10 cellular contexts compared by ENCODE assay signal in genomic region chr12:114451657-114452056, GRCh38. TPM values are rescaled to one million over a fixed set of nuclear protein-coding genes. Genes with fewer than 3 reads are reported as not detected.
"Had no signal": no experiment of that assay in that cellular context is flagged by ENCODE, and none has a peak within 500 bp of the region (broad histone marks: within the 10 kb centered on the region; RNA-seq: fewer than 3 reads in every experiment).

No MANE protein-coding gene starts in this region.

- H2AFZ ChIP-seq: GM23248 had no signal

- H3K4me3 ChIP-seq: GM23248, HAP-1 had no signal

- DNase-seq: GM23248, H7, IMR-90, KBM-7 had no signal

- ATAC-seq: HCT116 had no signal

- H3K9me3 ChIP-seq: HAP-1 had no signal

- H3K9ac ChIP-seq: GM23248, KMS-11 had no signal

- H3K4me2 ChIP-seq: KMS-11 had no signal

- FAIRE-seq: HTR-8/SVneo had no signal

- H3K36me3 ChIP-seq: HAP-1 had no signal

- H3K27ac ChIP-seq: GM23248, KMS-11 had no signal

RNA-seq across cellular contexts. Expression of gene TBX5, which starts 45.7 kb away (rescaled TPM):
- total RNA-seq: H4, H7, HT-29 had no signal
